8 cellular contexts compared by ENCODE assay signal in genomic region chr1:7549277-7549676, GRCh38.
A peak's percentile ranks its signal among the peaks of the same experiment; 100 is the strongest.
DNase-seq lines count a peak whose midpoint lies in the region; ATAC-seq and TF ChIP-seq lines count a peak whose summit lies in the region.

No MANE protein-coding gene starts in this region.

- ATAC-seq in HG03342 (IDR thresholded peaks at IDR 0.05; ENCODE audit: unreplicated experiment) (no peak), GM21381 (IDR thresholded peaks at IDR 0.05; ENCODE audit: unreplicated experiment) (no peak)

- H3K4me3 ChIP-seq in fibroblast of mammary gland (ENCODE audit: control insufficient read depth, low read depth, low read length): no peak overlapping the region

- no peak for TF ChIP-seq CTCF in fibroblast of mammary gland (conservative IDR thresholded peaks at IDR 0.05; ENCODE audit: control insufficient read depth, insufficient read depth, low read depth, low read length)

- peak; percentile 8 for DNase-seq in activated naive CD4-positive, alpha-beta T cell treated with Interleukin-2 at 50 U/mL for 16 hours
- DNase-seq in activated naive CD4-positive, alpha-beta T cell (lab: John Stamatoyannopoulos, UW): no peak
- DNase-seq in SW 1271 (lab: John Stamatoyannopoulos, UW) (peak; percentile 74 to 91), fibroblast of mammary gland (ENCODE audit: low read depth) (peak; percentile 73), NCI-H446 treated with DMSO at 0.1 percent for 48 hours (lab: John Stamatoyannopoulos, UW) (no peak)
- peak; percentile 30 to 51 for DNase-seq in stimulated activated CD4-positive, alpha-beta T cell treated with anti-CD3 and anti-CD28 coated beads, Interleukin-4, amount 100 ng/mL, for 48 hours (ENCODE audit: low read depth in 2 of 2)

Comparison
In these comparisons a context has a peak if more than half of its experiments do, and no peak if none do; other contexts are left out.
1. DNase-seq: peak in activated naive CD4-positive, alpha-beta T cell treated with Interleukin-2 at 50 U/mL for 16 hours (single experiment), SW 1271 (2 of 2), fibroblast of mammary gland (single experiment) and stimulated activated CD4-positive, alpha-beta T cell treated with anti-CD3 and anti-CD28 coated beads, Interleukin-4, amount 100 ng/mL, for 48 hours (2 of 2); none in activated naive CD4-positive, alpha-beta T cell (0 of 4) and NCI-H446 treated with DMSO at 0.1 percent for 48 hours (single experiment).